In genomic region chr10:69318087-69318996, GRCh38 we compare ENCODE assay signal across 8 cellular contexts. TPM values are rescaled to one million over a fixed set of nuclear protein-coding genes. Genes with fewer than 3 reads are reported as not detected.
DNase-seq lines count a peak whose midpoint lies in the region; ATAC-seq and TF ChIP-seq lines count a peak whose summit lies in the region.

No MANE protein-coding gene starts in this region.

- POLR2A ChIA-PET in IMR-90 (lab: Charles Lee; ENCODE audit: unreplicated experiment): interaction anchor here (0.6 kb wide), 1 partner anchor 35 kb away, joined by 3 read pairs; no protein-coding TSS in a partner anchor

- peak overlapping the region; percentile 68 for H2BK5ac ChIP-seq in IMR-90 (ENCODE audit: low read depth, low read length, poor library complexity, severe bottlenecking)

- peak overlapping the region; percentile 31 for H4K5ac ChIP-seq in IMR-90 (ENCODE audit: low read depth, low read length)

- intact Hi-C loops in IMR-90 (cut with micrococcal nuclease): loop anchor here (5.0 kb wide), 2 partner anchors 44 to 81 kb away; no protein-coding TSS in a partner anchor

- H2AK5ac ChIP-seq in IMR-90 (ENCODE audit: low read depth, low read length): peak overlapping the region; percentile 86

- peak; percentile 75 for DNase-seq in DMS53 treated with DMSO at 0.1 percent for 48 hours (lab: John Stamatoyannopoulos, UW; ENCODE audit: unreplicated experiment)
- DNase-seq in IMR-90: peak; percentile 77
- peak; percentile 85 for DNase-seq in RKO (ENCODE audit: low spot score)
- peak; percentile 77 for DNase-seq in fibroblast of pulmonary artery (ENCODE audit: low read depth)

- dilution Hi-C loops in IMR-90 (cut with HindIII; ENCODE audit: low sequenced_read_pairs, unreplicated experiment): no loop called here

- peak overlapping the region; percentile 97 for H3K4me2 ChIP-seq in IMR-90 (ENCODE audit: low read depth, low read length)

- peaks cover 30% of the 10 kb centered on the region for H3K4me1 ChIP-seq in IMR-90 (ENCODE audit: control insufficient read depth, insufficient read depth, low read length)

- TF ChIP-seq RAD21 in IMR-90 (IDR thresholded peaks at IDR 0.05; ENCODE audit: low read length): no peak

- peak overlapping the region; percentile 86 for H3K9ac ChIP-seq in IMR-90 (ENCODE audit: low read depth, low read length)

- peak overlapping the region; percentile 97 for H3K4me3 Mint-ChIP-seq in activated T-helper 17 cell treated with anti-CD3 and anti-CD28 coated beads, Interleukin-2, amount 50 U/mL, for 72 hours
- peak overlapping the region; percentile 93 to 97 (median 96) for H3K4me3 Mint-ChIP-seq in nephron
- H3K4me3 Mint-ChIP-seq in stimulated activated naive CD8-positive, alpha-beta T cell treated with anti-CD3 and anti-CD28 coated beads, Interleukin-15, Interleukin-2, amounts not matched to agents 100 ng/mL and 50 ng/mL, for 24 hours: peak overlapping the region; percentile 98

- H3K79me1 ChIP-seq in IMR-90 (ENCODE audit: low read depth in 1 of 2, low read length in 2 of 2): peaks cover 20 to 54% of the 10 kb centered on the region in 2 experiments

- peak overlapping the region; percentile 83 to 86 for H4K8ac ChIP-seq in IMR-90 (ENCODE audit: low read depth in 2 of 2, low read length in 2 of 2)

- H2AFZ ChIP-seq in IMR-90 (replicated peaks; ENCODE audit: low read length, poor library complexity): peak overlapping the region; percentile 96

- H4K91ac ChIP-seq in IMR-90 (ENCODE audit: insufficient read depth, low read depth, low read length): peak overlapping the region; percentile 82

- peak; percentile 73 for ATAC-seq in GM21526 (IDR thresholded peaks at IDR 0.05; ENCODE audit: low FRiP score, unreplicated experiment)
- peak; percentile 92 for ATAC-seq in IMR-90 (ENCODE audit: low read depth)
- ATAC-seq in activated T-helper 17 cell treated with anti-CD3 and anti-CD28 coated beads, Interleukin-2, amount 50 U/mL, for 72 hours (replicated peaks): peak; percentile 83

- CTCF ChIA-PET in IMR-90 (lab: Yijun Ruan, JAX): no interaction called here

- H3K56ac ChIP-seq in IMR-90 (ENCODE audit: extremely low read depth, insufficient read depth, low read length): peak overlapping the region; percentile 46; the same call in 1 of the 2 replicates

- H2AK9ac ChIP-seq in IMR-90 (replicated peaks; ENCODE audit: low read depth, low read length, poor library complexity): peak overlapping the region; percentile 99

- H3K9me3 ChIP-seq in IMR-90 (ENCODE audit: control insufficient read depth, insufficient read depth, low read length): no peaks in the 10 kb centered on the region

- H3K18ac ChIP-seq in IMR-90 (ENCODE audit: low read depth, low read length): no peak overlapping the region; the same call in 1 of the 2 replicates

- peaks cover 34% of the 10 kb centered on the region for H4K20me1 ChIP-seq in IMR-90 (ENCODE audit: insufficient read depth, low read length)

- H3K4ac ChIP-seq in IMR-90 (ENCODE audit: low read depth, low read length): peak overlapping the region; percentile 93

- H3K36me3 Mint-ChIP-seq in activated T-helper 17 cell treated with anti-CD3 and anti-CD28 coated beads, Interleukin-2, amount 50 U/mL, for 72 hours (ENCODE audit: low read depth): peaks cover 45% of the 10 kb centered on the region
- H3K36me3 Mint-ChIP-seq in nephron (ENCODE audit: low read depth): no peaks in the 10 kb centered on the region
- H3K36me3 Mint-ChIP-seq in stimulated activated naive CD8-positive, alpha-beta T cell treated with anti-CD3 and anti-CD28 coated beads, Interleukin-15, Interleukin-2, amounts not matched to agents 100 ng/mL and 50 ng/mL, for 24 hours (ENCODE audit: low read depth): peaks cover 21% of the 10 kb centered on the region

- 0 out of 2 replicates have a peak, but pooled peaks have one; percentile 8 for TF ChIP-seq POLR2A in IMR-90 (IDR thresholded peaks at IDR 0.05; ENCODE audit: low read depth, low read length)

- no peak overlapping the region for H2BK15ac ChIP-seq in IMR-90 (ENCODE audit: low read depth, low read length)

- TF ChIP-seq CTCF in IMR-90 (conservative IDR thresholded peaks at IDR 0.05; ENCODE audit: low read depth, low read length): no peak
- no peak for TF ChIP-seq CTCF in fibroblast of pulmonary artery (IDR thresholded peaks at IDR 0.05; ENCODE audit: low read length, missing control alignments)
- no peak for TF ChIP-seq CTCF in nephron (IDR thresholded peaks at IDR 0.05; ENCODE audit: unreplicated experiment in 3 of 3)

- peaks cover 37% of the 10 kb centered on the region for H3K9me1 ChIP-seq in IMR-90 (ENCODE audit: insufficient read depth, low read length)

- H2BK20ac ChIP-seq in IMR-90 (ENCODE audit: low read depth, low read length): no peak overlapping the region

- peak overlapping the region; percentile 60 for H3K23ac ChIP-seq in IMR-90 (ENCODE audit: low read depth, low read length)

- 6% methylated on average over 23 of the region's 108 CpGs; no CpG with 5 or more reads in 1 of the 2 experiments for WGBS in IMR-90 (ENCODE audit: extremely low coverage in 2 of 2, insufficient read length in 1 of 2), 2 experiments

- H3K27ac ChIP-seq in IMR-90 (ENCODE audit: insufficient read depth, low read length): peak overlapping the region; percentile 85

- H3K4me1 Mint-ChIP-seq in activated T-helper 17 cell treated with anti-CD3 and anti-CD28 coated beads, Interleukin-2, amount 50 U/mL, for 72 hours: peaks cover 22% of the 10 kb centered on the region
- H3K4me1 Mint-ChIP-seq in nephron: peaks cover 29% of the 10 kb centered on the region
- H3K4me1 Mint-ChIP-seq in stimulated activated naive CD8-positive, alpha-beta T cell treated with anti-CD3 and anti-CD28 coated beads, Interleukin-15, Interleukin-2, amounts not matched to agents 100 ng/mL and 50 ng/mL, for 24 hours (ENCODE audit: low read depth): peaks cover 62% of the 10 kb centered on the region

- H3K4me3 ChIP-seq in IMR-90 (ENCODE audit: insufficient read depth, low read depth, low read length): peak overlapping the region; percentile 90
- peak overlapping the region; percentile 96 for H3K4me3 ChIP-seq in fibroblast of pulmonary artery (replicated peaks; ENCODE audit: low read depth, low read length)

- H3K27ac Mint-ChIP-seq in activated T-helper 17 cell treated with anti-CD3 and anti-CD28 coated beads, Interleukin-2, amount 50 U/mL, for 72 hours: peak overlapping the region; percentile 94
- H3K27ac Mint-ChIP-seq in nephron: peak overlapping the region in 1 of 3 experiments; percentile 44
- peak overlapping the region; percentile 98 for H3K27ac Mint-ChIP-seq in stimulated activated naive CD8-positive, alpha-beta T cell treated with anti-CD3 and anti-CD28 coated beads, Interleukin-15, Interleukin-2, amounts not matched to agents 100 ng/mL and 50 ng/mL, for 24 hours

- peak overlapping the region; percentile 84 for H3K14ac ChIP-seq in IMR-90 (replicated peaks; ENCODE audit: low read depth, low read length)

- no TSS peak for BruUV-seq in IMR-90 (replicated peaks; lab: Mats Ljungman, UMichigan)

- peak overlapping the region; percentile 68 for H2BK120ac ChIP-seq in IMR-90 (ENCODE audit: low read depth, low read length)

- no peaks in the 10 kb centered on the region for H3K27me3 Mint-ChIP-seq in activated T-helper 17 cell treated with anti-CD3 and anti-CD28 coated beads, Interleukin-2, amount 50 U/mL, for 72 hours
- H3K27me3 Mint-ChIP-seq in nephron (ENCODE audit: low read depth): peaks cover 8% of the 10 kb centered on the region
- no peaks in the 10 kb centered on the region for H3K27me3 Mint-ChIP-seq in stimulated activated naive CD8-positive, alpha-beta T cell treated with anti-CD3 and anti-CD28 coated beads, Interleukin-15, Interleukin-2, amounts not matched to agents 100 ng/mL and 50 ng/mL, for 24 hours

- H3K36me3 ChIP-seq in IMR-90 (ENCODE audit: control insufficient read depth, insufficient read depth, low read length): no peaks in the 10 kb centered on the region

- no peaks in the 10 kb centered on the region for H3K9me3 Mint-ChIP-seq in activated T-helper 17 cell treated with anti-CD3 and anti-CD28 coated beads, Interleukin-2, amount 50 U/mL, for 72 hours
- H3K9me3 Mint-ChIP-seq in nephron: no peaks in the 10 kb centered on the region
- H3K9me3 Mint-ChIP-seq in stimulated activated naive CD8-positive, alpha-beta T cell treated with anti-CD3 and anti-CD28 coated beads, Interleukin-15, Interleukin-2, amounts not matched to agents 100 ng/mL and 50 ng/mL, for 24 hours: no peaks in the 10 kb centered on the region

- in situ Hi-C loops in IMR-90 (cut with MboI; ENCODE audit: low sequenced_read_pairs): no loop called here

- H3K27me3 ChIP-seq in IMR-90 (ENCODE audit: control insufficient read depth, insufficient read depth, low read length): no peaks in the 10 kb centered on the region

TF ChIP-seq in IMR-90, 13 proteins besides CTCF, POLR2A, EP300 and RAD21 (continues in another document):
- TF ChIP-seq CEBPB (IDR thresholded peaks at IDR 0.05; ENCODE audit: low read depth, low read length) (no peak), ELK1 (IDR thresholded peaks at IDR 0.05; ENCODE audit: borderline replicate concordance, low read depth, low read length) (no peak), CHD1 (IDR thresholded peaks at IDR 0.05; ENCODE audit: low read depth, low read length) (no peak), MXI1 (IDR thresholded peaks at IDR 0.05; ENCODE audit: borderline replicate concordance, low read depth, low read length) (0 out of 2 replicates have a peak, but pooled peaks have one; percentile 8), MAZ (IDR thresholded peaks at IDR 0.05; ENCODE audit: borderline replicate concordance, low read depth, low read length) (peak; percentile 51; the same call in 1 of the 2 replicates), MAFK (IDR thresholded peaks at IDR 0.05; ENCODE audit: low read depth, low read length) (no peak)

RNA-seq across cellular contexts. Expression of gene HK1, which starts 40.0 kb away (rescaled TPM):
- 90.5 and 107 TPM in 2 replicates for total RNA-seq in IMR-90 (2012; rRNA removed)
- 47.7 and 53.7 TPM in 2 replicates for polyA plus RNA-seq in IMR-90 (2012; rRNA removed)
- polyA plus RNA-seq in IMR-90 (2012; cell fraction: cytosol; rRNA removed): 31.0 and 34.7 TPM in 2 replicates
- polyA plus RNA-seq in IMR-90 (2012; cell fraction: nucleus; rRNA removed; ENCODE audit: low replicate concordance): 30.4 and 36.1 TPM in 2 replicates
- 100 to 1,000 TPM; 216 to 221 TPM for total RNA-seq in activated T-helper 17 cell treated with anti-CD3 and anti-CD28 coated beads, Interleukin-2, amount 50 U/mL, for 72 hours

Comparison
In these comparisons a context has a peak if more than half of its experiments do, and no peak if none do; other contexts are left out.
1. Peak in every context shown above with its lines: DNase-seq, ATAC-seq, H3K4me3 ChIP-seq and H3K27ac ChIP-seq.